8 cellular contexts compared by ENCODE assay signal in the genomic region with DNA sequence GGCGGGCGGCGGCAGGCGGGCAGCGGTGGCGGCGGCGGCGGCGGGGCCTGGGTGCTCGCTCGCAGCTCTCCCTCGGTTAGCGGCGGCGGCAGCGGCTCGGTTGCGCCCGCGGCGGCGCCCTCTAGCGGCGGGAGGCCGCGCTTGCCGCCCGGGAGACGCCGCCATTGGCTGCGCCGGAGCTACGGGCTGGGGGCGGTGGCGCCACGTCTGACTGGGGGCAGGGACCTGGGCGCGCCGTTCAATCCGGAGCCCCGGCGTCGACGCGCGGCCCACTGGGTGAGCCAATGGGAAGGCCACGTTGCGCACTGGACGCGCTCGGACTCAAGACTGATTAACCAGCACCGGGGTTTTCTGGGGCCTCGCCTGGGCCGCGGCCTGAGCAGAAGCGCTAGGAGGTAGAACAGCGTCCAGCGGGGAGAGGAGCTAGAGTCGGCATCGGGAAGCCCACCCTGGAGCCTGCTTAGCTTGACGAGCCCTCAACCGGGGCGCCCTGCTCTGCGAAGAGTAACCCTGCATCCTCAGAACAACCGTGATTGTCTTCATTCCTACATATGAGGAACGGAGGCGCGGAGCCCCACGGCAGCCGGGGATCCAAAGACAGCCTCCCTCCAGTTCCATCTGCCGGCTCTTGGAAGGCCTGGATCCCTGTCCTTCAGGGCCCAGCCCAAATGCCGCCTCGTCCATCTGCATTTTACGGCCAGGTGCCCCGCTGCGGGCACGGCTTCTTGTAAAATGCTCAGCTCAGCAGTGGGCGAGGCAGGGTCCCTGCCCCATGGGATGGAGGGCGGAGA. TPM values are rescaled to one million over a fixed set of nuclear protein-coding genes. Genes with fewer than 3 reads are reported as not detected.
DNase-seq lines count a peak whose midpoint lies in the region; TF ChIP-seq lines count a peak whose summit lies in the region.

A gene with protein sequence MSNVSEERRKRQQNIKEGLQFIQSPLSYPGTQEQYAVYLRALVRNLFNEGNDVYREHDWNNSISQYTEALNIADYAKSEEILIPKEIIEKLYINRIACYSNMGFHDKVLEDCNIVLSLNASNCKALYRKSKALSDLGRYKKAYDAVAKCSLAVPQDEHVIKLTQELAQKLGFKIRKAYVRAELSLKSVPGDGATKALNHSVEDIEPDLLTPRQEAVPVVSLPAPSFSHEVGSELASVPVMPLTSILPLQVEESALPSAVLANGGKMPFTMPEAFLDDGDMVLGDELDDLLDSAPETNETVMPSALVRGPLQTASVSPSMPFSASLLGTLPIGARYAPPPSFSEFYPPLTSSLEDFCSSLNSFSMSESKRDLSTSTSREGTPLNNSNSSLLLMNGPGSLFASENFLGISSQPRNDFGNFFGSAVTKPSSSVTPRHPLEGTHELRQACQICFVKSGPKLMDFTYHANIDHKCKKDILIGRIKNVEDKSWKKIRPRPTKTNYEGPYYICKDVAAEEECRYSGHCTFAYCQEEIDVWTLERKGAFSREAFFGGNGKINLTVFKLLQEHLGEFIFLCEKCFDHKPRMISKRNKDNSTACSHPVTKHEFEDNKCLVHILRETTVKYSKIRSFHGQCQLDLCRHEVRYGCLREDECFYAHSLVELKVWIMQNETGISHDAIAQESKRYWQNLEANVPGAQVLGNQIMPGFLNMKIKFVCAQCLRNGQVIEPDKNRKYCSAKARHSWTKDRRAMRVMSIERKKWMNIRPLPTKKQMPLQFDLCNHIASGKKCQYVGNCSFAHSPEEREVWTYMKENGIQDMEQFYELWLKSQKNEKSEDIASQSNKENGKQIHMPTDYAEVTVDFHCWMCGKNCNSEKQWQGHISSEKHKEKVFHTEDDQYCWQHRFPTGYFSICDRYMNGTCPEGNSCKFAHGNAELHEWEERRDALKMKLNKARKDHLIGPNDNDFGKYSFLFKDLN (minus strand): TSS at position 93 of the 791 bp plus-strand sequence. CDS start 14,904 bp downstream, outside the sequence.

- H3K4me1 Mint-ChIP-seq in HFFc6 (ENCODE audit: low read depth), result peaks cover 85% of the 10 kb centered on the region

- no peaks in the 10 kb centered on the region for H3K9me3 ChIP-seq in SK-N-MC (ENCODE audit: low read depth, low read length)

- TF ChIP-seq POLR2A in NB4 (IDR thresholded peaks at IDR 0.05; ENCODE audit: extremely low read depth, insufficient read length), result peak; percentile 91

- DNase-seq in HFFc6 (peak; percentile 96), NB4 (ENCODE audit: low read depth) (peak; percentile 99), SK-N-MC (ENCODE audit: low read depth, low spot score) (peak; percentile 34), globus pallidus (ENCODE audit: low spot score) (peak; percentile 96), occipital lobe (lab: John Stamatoyannopoulos, UW) (peak; percentile 95)
- peak; percentile 93 for DNase-seq in activated naive CD4-positive, alpha-beta T cell treated with anti-CD3 and anti-CD28 coated beads, Interleukin-2, amount 50 U/mL, for 16 hours

- TF ChIP-seq CTCF in HFFc6 (IDR thresholded peaks at IDR 0.05) (peak; percentile 87), NB4 (IDR thresholded peaks at IDR 0.05; ENCODE audit: low read depth, low read length) (peak; percentile 22)

- peak within 1 kb of the TSS; percentile 81 for H3K27ac ChIP-seq in SK-N-MC
- peak within 1 kb of the TSS; percentile 84 for H3K27ac ChIP-seq in temporal lobe (ENCODE audit: low read depth, low read length)

- no peaks in the 10 kb centered on the region for H3K9me3 Mint-ChIP-seq in HFFc6

- H3K27me3 Mint-ChIP-seq in HFFc6 (ENCODE audit: insufficient read depth), result peaks cover 6% of the 10 kb centered on the region

- H3K9ac ChIP-seq in SK-N-MC (ENCODE audit: insufficient read length), result peak within 1 kb of the TSS; percentile 97

- peak within 1 kb of the TSS; percentile 93 for H3K4me3 ChIP-seq in GM08714 (ENCODE audit: low read length)
- H3K4me3 ChIP-seq in NB4 (ENCODE audit: low read depth, low read length), result peak within 1 kb of the TSS; percentile 89
- peak within 1 kb of the TSS; percentile 97 for H3K4me3 ChIP-seq in SK-N-MC

- peaks cover 53% of the 10 kb centered on the region for H3K36me3 Mint-ChIP-seq in HFFc6 (ENCODE audit: low read depth)

- peak within 1 kb of the TSS; percentile 99 for H3K27ac Mint-ChIP-seq in HFFc6

- H3K4me3 Mint-ChIP-seq in HFFc6, result peak within 1 kb of the TSS; percentile 97

- H3K36me3 ChIP-seq in SK-N-MC (ENCODE audit: insufficient read depth, low read length), result peaks cover 25% of the 10 kb centered on the region

RNA-seq across cellular contexts. Expression of the gene that starts here (rescaled TPM):
- 10 to 100 TPM; 56.5 to 73.0 (median 63.5) TPM for total RNA-seq in HFFc6 (2021; fragmentation: NEBNext Ultra II Directional; extraction: Animal tissue kit (Norgen Biotek cat#: 25700))
- total RNA-seq in occipital lobe (36.0 TPM), temporal lobe (46.7 TPM)

Comparison
In these comparisons a context has a peak if more than half of its experiments do, and no peak if none do; other contexts are left out.
1. Peak in every context shown above with its lines: DNase-seq, H3K4me3 ChIP-seq and H3K27ac ChIP-seq.
2. DNase-seq: peak in every context shown above with its lines; median percentile 99 in NB4; 96 in HFFc6; 96 in globus pallidus; 95 in occipital lobe; 93 in activated naive CD4-positive, alpha-beta T cell treated with anti-CD3 and anti-CD28 coated beads, Interleukin-2, amount 50 U/mL, for 16 hours; 34 in SK-N-MC.